In the genomic region with DNA sequence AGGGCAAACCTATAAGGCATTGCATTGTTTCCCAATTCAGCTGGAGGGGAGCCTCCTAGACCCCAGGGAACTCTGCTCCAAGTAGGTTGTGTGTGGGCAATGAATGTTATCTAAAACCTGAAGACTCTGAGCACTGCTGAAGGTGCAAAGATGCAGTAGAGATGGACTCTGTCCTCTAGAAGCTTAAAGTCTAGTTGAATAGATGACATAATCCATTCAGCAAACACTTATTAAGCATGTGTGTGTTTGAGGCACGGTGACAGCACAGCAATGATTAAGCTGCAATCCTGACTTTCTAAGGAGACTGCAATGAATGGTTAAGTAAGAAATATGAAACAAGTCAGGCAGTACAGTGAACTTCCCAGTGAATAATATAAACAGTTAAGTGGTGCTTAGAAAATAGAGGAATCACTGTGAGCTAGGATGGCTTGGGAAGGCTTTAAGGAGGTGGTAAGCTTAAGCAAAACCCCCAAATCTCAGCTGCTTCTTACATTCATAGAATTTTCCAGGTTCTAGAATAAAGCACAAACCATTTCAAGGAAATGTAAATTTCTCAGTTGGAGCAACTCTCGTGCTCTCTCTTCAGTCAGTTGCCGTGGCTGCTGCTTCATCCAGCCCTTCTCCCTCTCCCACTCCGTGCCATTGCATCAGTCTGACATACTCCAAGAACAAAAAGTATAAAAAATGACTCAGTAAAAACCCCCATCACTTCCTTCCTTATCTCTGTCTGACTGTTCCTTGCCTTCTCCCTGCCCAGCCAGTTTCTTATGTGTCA, we compare ENCODE assay signal across 8 cellular contexts. TPM values are rescaled to one million over a fixed set of nuclear protein-coding genes. Genes with fewer than 3 reads are reported as not detected.
DNase-seq lines count a peak whose midpoint lies in the region; ATAC-seq and TF ChIP-seq lines count a peak whose summit lies in the region.

No MANE protein-coding gene starts in this region.

- no peak overlapping the region for H3K4me3 ChIP-seq in endodermal cell (ENCODE audit: low read length)

- H3K36me3 ChIP-seq in endodermal cell (ENCODE audit: control insufficient read depth, insufficient read depth, low read length): peaks cover 5% of the 10 kb centered on the region

- H3K9me3 ChIP-seq in endodermal cell (ENCODE audit: control insufficient read depth, low read length): no peaks in the 10 kb centered on the region

- 80 to 85% methylated on average over 4 of the region's 4 CpGs for WGBS in endodermal cell (ENCODE audit: insufficient coverage in 1 of 2, insufficient read length in 1 of 2), 2 experiments

- H3K4me1 Mint-ChIP-seq in endodermal cell: peaks cover 24% of the 10 kb centered on the region

- peaks cover 25% of the 10 kb centered on the region for H3K36me3 Mint-ChIP-seq in endodermal cell (ENCODE audit: low read depth)

- peak; percentile 53 for DNase-seq in ACHN
- DNase-seq in HK-2 (ENCODE audit: unreplicated experiment): peak; percentile 14
- peak; percentile 96 for DNase-seq in amniotic epithelial cell (ENCODE audit: low read depth)
- DNase-seq in kidney tubule cell (ENCODE audit: low spot score): peak; percentile 85
- no peak for DNase-seq in medulla oblongata (ENCODE audit: extremely low spot score)
- no peak for DNase-seq in endodermal cell
- DNase-seq in DMS79 treated with DMSO at 0.1 percent for 48 hours (lab: John Stamatoyannopoulos, UW): no peak

- H3K27ac ChIP-seq in endodermal cell (ENCODE audit: low read depth, low read length): no peak overlapping the region

- H3K9ac ChIP-seq in endodermal cell (ENCODE audit: extremely low read depth, low read length, poor library complexity, severe bottlenecking): no peak overlapping the region

- H3K27me3 Mint-ChIP-seq in endodermal cell (ENCODE audit: insufficient read depth): no peaks in the 10 kb centered on the region

- no peak overlapping the region for H3K4me3 Mint-ChIP-seq in endodermal cell

- H3K9me3 Mint-ChIP-seq in endodermal cell: no peaks in the 10 kb centered on the region

- no peaks in the 10 kb centered on the region for H3K27me3 ChIP-seq in endodermal cell (ENCODE audit: control insufficient read depth, insufficient read depth, low read length, poor library complexity, severe bottlenecking)

- in situ Hi-C loops in ACHN (cut with HindIII; ENCODE audit: low pct_ligation_motif_present, low pct_unique_long_range_greater_than_20kb, low sequenced_read_pairs): no loop called here

- no peak for ATAC-seq in GM21786 (IDR thresholded peaks at IDR 0.05; ENCODE audit: unreplicated experiment)

- H3K27ac Mint-ChIP-seq in endodermal cell: no peak overlapping the region

- TF ChIP-seq CTCF in endodermal cell (conservative IDR thresholded peaks at IDR 0.05): no peak

- no peaks in the 10 kb centered on the region for H3K4me1 ChIP-seq in endodermal cell (ENCODE audit: control insufficient read depth, insufficient read depth, low read length)

RNA-seq across cellular contexts. Expression of gene MXD1, which starts 19.1 kb away (rescaled TPM):
- 1 to 10 TPM in 1 of 2 donors, under 1 TPM in 1; 0.73 to 5.5 TPM for total RNA-seq in endodermal cell
- 5.1 TPM for polyA plus RNA-seq in endodermal cell (2013, experiment 1 of 2)
- polyA plus RNA-seq in endodermal cell (2013, experiment 2 of 2): 6.1 TPM

RNA-seq across cellular contexts. Expression of gene ASPRV1, which starts 27.4 kb away (rescaled TPM):
- total RNA-seq in endodermal cell: under 1 TPM; 0.84 to 0.91 TPM
- 0.89 TPM for polyA plus RNA-seq in endodermal cell (2013, experiment 1 of 2)
- 1.0 TPM for polyA plus RNA-seq in endodermal cell (2013, experiment 2 of 2)

RNA-seq across cellular contexts. Expression of gene SNRNP27, which starts 40.3 kb away (rescaled TPM):
- 10 to 100 TPM; 56.2 to 64.9 TPM for total RNA-seq in endodermal cell
- 58.2 TPM for polyA plus RNA-seq in endodermal cell (2013, experiment 1 of 2)
- 53.0 TPM for polyA plus RNA-seq in endodermal cell (2013, experiment 2 of 2)

Comparison
In these comparisons a context has a peak if more than half of its experiments do, and no peak if none do; other contexts are left out.
1. DNase-seq: peak in ACHN (single experiment), HK-2 (single experiment), amniotic epithelial cell (single experiment) and kidney tubule cell (single experiment); none in medulla oblongata (single experiment), endodermal cell (single experiment) and DMS79 treated with DMSO at 0.1 percent for 48 hours (single experiment).